ENCODE assay signal across 32 cellular contexts in the genomic region with DNA sequence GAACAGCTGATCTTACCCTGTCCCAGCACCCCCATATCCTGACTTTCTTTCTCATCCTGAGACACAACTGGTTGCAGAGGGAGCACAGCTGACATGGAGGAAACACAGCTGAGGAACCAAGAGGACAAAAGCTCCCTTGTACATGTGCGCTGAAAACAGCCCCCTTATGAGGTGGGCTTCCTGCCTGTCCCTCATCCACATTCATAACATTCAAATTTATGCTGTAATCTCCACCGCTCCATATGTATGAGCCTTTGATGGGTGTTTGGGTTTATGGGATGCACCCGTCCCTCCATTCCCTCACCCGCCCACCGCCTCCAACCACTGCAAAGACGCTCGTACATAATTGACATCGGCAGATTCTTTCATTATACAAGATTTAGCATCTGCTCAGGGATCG.
"Had no signal": no experiment of that assay in that cellular context is flagged by ENCODE, and none has a peak within 500 bp of the region (broad histone marks: within the 10 kb centered on the region; RNA-seq: fewer than 3 reads in every experiment).

No MANE protein-coding gene starts in this region.

- H3K4me3 Mint-ChIP-seq: activated naive CD4-positive, alpha-beta T cell treated with anti-CD3 and anti-CD28 coated beads for 36 hours; activated naive CD8-positive, alpha-beta T cell treated with anti-CD3 and anti-CD28 coated beads, Interleukin-2, amount 10 ng/mL, durations not matched to agents 7 days and 5 days; dendritic cell treated with granulocyte-macrophage colony-stimulating factor and Interleukin-4, amounts not matched to agents 40 ng/mL and 50 ng/mL, for 4 days; natural killer cell treated with Interleukin-12 subunit alpha and Interleukin-12 subunit beta and Interleukin-15 and Interleukin-18, amount 100 ng/mL, for 72 hours; stimulated activated naive B cell treated with anti-CD40 and anti-IgM and Interleukin-4, amounts not matched to agents 10 μg/mL and 1 μg/mL and 100 μg/mL, for 72 hours; T-cell; T-helper 2 cell treated with Interferon-gamma antibody and Interleukin-4, amounts not matched to agents 5 μg/mL and 100 μg/mL, for 36 hours had no signal

- H3K27ac Mint-ChIP-seq: activated naive CD4-positive, alpha-beta T cell treated with anti-CD3 and anti-CD28 coated beads for 36 hours; activated naive CD8-positive, alpha-beta T cell treated with anti-CD3 and anti-CD28 coated beads, Interleukin-2, amount 10 ng/mL, durations not matched to agents 7 days and 5 days; dendritic cell treated with granulocyte-macrophage colony-stimulating factor and Interleukin-4, amounts not matched to agents 40 ng/mL and 50 ng/mL, for 4 days; natural killer cell treated with Interleukin-12 subunit alpha and Interleukin-12 subunit beta and Interleukin-15 and Interleukin-18, amount 100 ng/mL, for 72 hours; stimulated activated naive B cell treated with anti-CD40 and anti-IgM and Interleukin-4, amounts not matched to agents 10 μg/mL and 1 μg/mL and 100 μg/mL, for 72 hours; T-cell; T-helper 2 cell treated with Interferon-gamma antibody and Interleukin-4, amounts not matched to agents 5 μg/mL and 100 μg/mL, for 36 hours had no signal

- H3K4me1 Mint-ChIP-seq: activated naive CD8-positive, alpha-beta T cell treated with anti-CD3 and anti-CD28 coated beads, Interleukin-2, amount 10 ng/mL, durations not matched to agents 7 days and 5 days; stimulated activated naive B cell treated with anti-CD40 and anti-IgM and Interleukin-4, amounts not matched to agents 10 μg/mL and 1 μg/mL and 100 μg/mL, for 72 hours; T-cell had no signal

- H3K4me3 ChIP-seq: ascending aorta, esophagus squamous epithelium, heart right ventricle, left lung, lung, mucosa of descending colon, pancreas, psoas muscle, right atrium auricular region, smooth muscle cell, stomach, suprapubic skin, transverse colon had no signal

- FAIRE-seq: pancreas had no signal

- H3K4me2 ChIP-seq: smooth muscle cell had no signal

- H3K27ac ChIP-seq: ascending aorta, brain microvascular endothelial cell, epithelial cell of prostate, esophagus squamous epithelium, heart right ventricle, left lung, pancreas, psoas muscle, right atrium auricular region, stomach, suprapubic skin, transverse colon had no signal

- H3K9me3 ChIP-seq: ascending aorta, esophagus squamous epithelium, heart right ventricle, left lung, mucosa of descending colon, pancreas, psoas muscle, right atrium auricular region, suprapubic skin, transverse colon had no signal

- ATAC-seq: heart right ventricle; left lung; mucosa of descending colon; natural killer cell treated with Interleukin-12 subunit alpha and Interleukin-12 subunit beta and Interleukin-15 and Interleukin-18, amount 100 ng/mL, for 72 hours; pancreas; psoas muscle; stimulated activated naive B cell treated with anti-CD40 and anti-IgM and Interleukin-4, amounts not matched to agents 10 μg/mL and 1 μg/mL and 100 μg/mL, for 72 hours; T-cell had no signal

- DNase-seq: activated CD4-positive, alpha-beta T cell treated with anti-CD3 and anti-CD28 coated beads for 48 hours; activated CD4-positive, alpha-beta T cell treated with anti-CD3 and anti-CD28 coated beads, Interleukin-2, amount 50 U/mL, for 48 hours; activated CD4-positive, CD25-positive, alpha-beta regulatory T cell; activated CD8-positive, alpha-beta memory T cell treated with anti-CD3 and anti-CD28 coated beads for 24 hours; activated effector memory CD4-positive, alpha-beta T cell treated with Interleukin-2 at 50 U/mL for 16 hours; activated naive CD4-positive, alpha-beta T cell treated with anti-CD3 and anti-CD28 coated beads for 36 hours; activated naive CD8-positive, alpha-beta T cell treated with anti-CD3 and anti-CD28 coated beads, Interleukin-2, amount 10 ng/mL, durations not matched to agents 7 days and 5 days; brain microvascular endothelial cell; central memory CD4-positive, alpha-beta T cell; effector CD4-positive, alpha-beta T cell; esophagus squamous epithelium; foreskin melanocyte; heart right ventricle; left lung; mucosa of descending colon; pancreas; psoas muscle; stimulated activated CD4-positive, alpha-beta T cell treated with anti-CD3 and anti-CD28 coated beads, Interleukin-1b, Interleukin-23, amount 100 ng/mL, for 48 hours; stimulated activated CD4-positive, alpha-beta T cell treated with anti-CD3 and anti-CD28 coated beads, Interleukin-4, amount 100 ng/mL, for 4 hours; stimulated activated naive B cell treated with anti-CD40 and anti-IgM and Interleukin-4, amounts not matched to agents 10 μg/mL and 1 μg/mL and 100 μg/mL, for 72 hours; stomach; T-cell; transverse colon had no signal

- H3K36me3 ChIP-seq: ascending aorta, brain microvascular endothelial cell, esophagus squamous epithelium, heart right ventricle, left lung, pancreas, right atrium auricular region, stomach, suprapubic skin, transverse colon had no signal

- H3K36me3 Mint-ChIP-seq: activated naive CD8-positive, alpha-beta T cell treated with anti-CD3 and anti-CD28 coated beads, Interleukin-2, amount 10 ng/mL, durations not matched to agents 7 days and 5 days; natural killer cell treated with Interleukin-12 subunit alpha and Interleukin-12 subunit beta and Interleukin-15 and Interleukin-18, amount 100 ng/mL, for 72 hours; stimulated activated naive B cell treated with anti-CD40 and anti-IgM and Interleukin-4, amounts not matched to agents 10 μg/mL and 1 μg/mL and 100 μg/mL, for 72 hours; T-cell had no signal

- H3K27me3 ChIP-seq: ascending aorta, pancreas, right atrium auricular region had no signal
